Comparison of ENCODE assay signal across 11 cellular contexts in genomic region chr15:64930019-64930652, GRCh38. TPM values are rescaled to one million over a fixed set of nuclear protein-coding genes. Genes with fewer than 3 reads are reported as not detected.
A peak's percentile ranks its signal among the peaks of the same experiment; 100 is the strongest.
DNase-seq lines count a peak whose midpoint lies in the region; ATAC-seq, FAIRE-seq and TF ChIP-seq lines count a peak whose summit lies in the region.
"Had no signal": no experiment of that assay in that cellular context is flagged by ENCODE, and none has a peak within 500 bp of the region (broad histone marks: within the 10 kb centered on the region; RNA-seq: fewer than 3 reads in every experiment).

No MANE protein-coding gene starts in this region.

- peaks cover 5% of the 10 kb centered on the region for H3K9me3 ChIP-seq in trophoblast cell (ENCODE audit: insufficient read depth, low read depth, low read length)

- H3K27ac ChIP-seq in trophoblast cell (ENCODE audit: low read depth, low read length) = no peak overlapping the region

- no peak overlapping the region for H4K8ac ChIP-seq in trophoblast cell (ENCODE audit: low read depth, low read length)

- H2BK5ac ChIP-seq in trophoblast cell (ENCODE audit: low read depth, low read length, poor library complexity) = no peak overlapping the region

- WGBS in trophoblast cell (ENCODE audit: extremely low coverage, insufficient coverage, insufficient read length) = no CpG with 5 or more reads among the region's 10 CpGs

- no peaks in the 10 kb centered on the region for H3K27me3 ChIP-seq in trophoblast cell (ENCODE audit: insufficient read depth, low read length)

- H3K79me2 ChIP-seq in trophoblast cell (ENCODE audit: control insufficient read depth, insufficient read depth, low read length, poor library complexity) = no peaks in the 10 kb centered on the region

- H4K91ac ChIP-seq in trophoblast cell (ENCODE audit: low read depth, low read length) = no peak overlapping the region

- TF ChIP-seq CTCF in GM12864 (IDR thresholded peaks at IDR 0.05; ENCODE audit: low read depth, low read length, missing control alignments) = no peak
- TF ChIP-seq CTCF in chondrocyte (IDR thresholded peaks at IDR 0.05) = no peak

- H3K14ac ChIP-seq in trophoblast cell (ENCODE audit: low read length) = no peak overlapping the region

- H3K79me1 ChIP-seq in trophoblast cell (ENCODE audit: low read length) = no peaks in the 10 kb centered on the region

- H3K36me3 Mint-ChIP-seq in chondrocyte (ENCODE audit: low read depth) = peaks cover 3% of the 10 kb centered on the region

- no peak overlapping the region for H3K4ac ChIP-seq in trophoblast cell (ENCODE audit: low read depth, low read length)

- H3K18ac ChIP-seq in trophoblast cell (ENCODE audit: low read length) = no peak overlapping the region

- H2BK120ac ChIP-seq in trophoblast cell (ENCODE audit: insufficient read depth, low read length, poor library complexity) = no peak overlapping the region

- DNase-seq in GM12864 (ENCODE audit: low read depth) (peak; percentile 54), GM19239 (ENCODE audit: insufficient read length, low spot score) (peak; percentile 65), chondrocyte (ENCODE audit: low spot score) (no peak), trophoblast cell (no peak), cortex of kidney (lab: John Stamatoyannopoulos, UW) (no peak), hippocampal formation (lab: John Stamatoyannopoulos, UW) (no peak)
- DNase-seq in activated CD8-positive, alpha-beta memory T cell treated with anti-CD3 and anti-CD28 coated beads, Interleukin-2, amount 50 U/mL, for 48 hours = peak; percentile 12
- DNase-seq: NCI-H2081 treated with DMSO at 0.1 percent for 48 hours had no signal

- H3K27ac Mint-ChIP-seq in chondrocyte (ENCODE audit: unreplicated experiment) = no peak overlapping the region
- H3K27ac Mint-ChIP-seq: T-helper 1 cell treated with Interleukin-12 subunit alpha and Interleukin-12 subunit beta and Interleukin-4 antibody, amounts not matched to agents 30 μg/mL and 1 μg/mL, for 36 hours had no signal

- H3K9me3 Mint-ChIP-seq in chondrocyte (ENCODE audit: low read depth) = no peaks in the 10 kb centered on the region
- H3K9me3 Mint-ChIP-seq: stimulated activated effector memory CD8-positive, alpha-beta T cell treated with anti-CD3 and anti-CD28 coated beads, Interleukin-12 subunit alpha, Interleukin-12 subunit beta, amount 100 ng/mL, for 72 hours; T-helper 1 cell treated with Interleukin-12 subunit alpha and Interleukin-12 subunit beta and Interleukin-4 antibody, amounts not matched to agents 30 μg/mL and 1 μg/mL, for 36 hours had no signal

- H3K4me3 Mint-ChIP-seq in chondrocyte (ENCODE audit: unreplicated experiment) = no peak overlapping the region
- H3K4me3 Mint-ChIP-seq: stimulated activated effector memory CD8-positive, alpha-beta T cell treated with anti-CD3 and anti-CD28 coated beads, Interleukin-12 subunit alpha, Interleukin-12 subunit beta, amount 100 ng/mL, for 72 hours; T-helper 1 cell treated with Interleukin-12 subunit alpha and Interleukin-12 subunit beta and Interleukin-4 antibody, amounts not matched to agents 30 μg/mL and 1 μg/mL, for 36 hours had no signal

- no peak overlapping the region for H4K12ac ChIP-seq in trophoblast cell (ENCODE audit: low read depth, low read length)

- no peak overlapping the region for H3K4me2 ChIP-seq in trophoblast cell (ENCODE audit: low read length)

- peaks cover 12% of the 10 kb centered on the region for H3K4me1 Mint-ChIP-seq in chondrocyte (ENCODE audit: low read depth)

- peak; percentile 79 for ATAC-seq in HG02798 (IDR thresholded peaks at IDR 0.05; ENCODE audit: poor library complexity, unreplicated experiment)
- ATAC-seq: stimulated activated effector memory CD8-positive, alpha-beta T cell treated with anti-CD3 and anti-CD28 coated beads, Interleukin-12 subunit alpha, Interleukin-12 subunit beta, amount 100 ng/mL, for 72 hours had no signal

- peaks cover 0 to 4% of the 10 kb centered on the region in 2 experiments for H3K4me1 ChIP-seq in trophoblast cell (ENCODE audit: control insufficient read depth in 1 of 2, insufficient read depth in 2 of 2, low read length in 2 of 2)

- H3K9ac ChIP-seq in trophoblast cell (ENCODE audit: low read length) = no peak overlapping the region

- H3K4me3 ChIP-seq in GM12864 (ENCODE audit: low read depth, low read length) (no peak overlapping the region), trophoblast cell (ENCODE audit: low read depth, low read length) (no peak overlapping the region)

- no peak overlapping the region for H2BK12ac ChIP-seq in trophoblast cell (ENCODE audit: low read length)

- no peak overlapping the region for H2AFZ ChIP-seq in trophoblast cell (ENCODE audit: insufficient read depth, low read length, poor library complexity)

- no peak overlapping the region for H2AK5ac ChIP-seq in trophoblast cell (ENCODE audit: low read length)

- H3K36me3 ChIP-seq in trophoblast cell (ENCODE audit: control insufficient read depth in 1 of 2, insufficient read depth in 2 of 2, low read length in 2 of 2) = no peaks in the 10 kb centered on the region

- no peak overlapping the region for H3K23ac ChIP-seq in trophoblast cell (ENCODE audit: low read length)

- FAIRE-seq in GM19239 (lab: Jason Lieb, UNC) = peak; percentile 99

- H3K27me3 Mint-ChIP-seq in chondrocyte (ENCODE audit: low read depth) = no peaks in the 10 kb centered on the region

RNA-seq across cellular contexts. Expression of gene ANKDD1A, which starts 18.4 kb away (rescaled TPM):
- 3.4 to 4.3 TPM (median 3.8 TPM) in 3 replicates for total RNA-seq in chondrocyte
- polyA plus RNA-seq in trophoblast cell (2013) = 1.9 and 2.0 TPM in 2 replicates

RNA-seq across cellular contexts. Expression of gene SPG21, which starts 59.6 kb away (rescaled TPM):
- total RNA-seq in chondrocyte = 76.1 to 84.9 TPM (median 80.5 TPM) in 3 replicates
- 65.1 and 65.5 TPM in 2 replicates for polyA plus RNA-seq in trophoblast cell (2013)

Comparison
In these comparisons a context has a peak if more than half of its experiments do, and no peak if none do; other contexts are left out.
1. DNase-seq: peak in GM12864 (single experiment), GM19239 (single experiment) and activated CD8-positive, alpha-beta memory T cell treated with anti-CD3 and anti-CD28 coated beads, Interleukin-2, amount 50 U/mL, for 48 hours (single experiment); none in chondrocyte (single experiment), trophoblast cell (0 of 2), cortex of kidney (single experiment) and hippocampal formation (0 of 2).